ENCODE assay signal across 1 cellular context in genomic region chr10:88990528-88991160, GRCh38.
A peak's percentile ranks its signal among the peaks of the same experiment; 100 is the strongest.
TF ChIP-seq lines count a peak whose summit lies in the region.

FAS (plus strand) TSS chr10:88990798; CDS start chr10:88990877, 79 bp downstream.

TF ChIP-seq in K562, 482 proteins besides CTCF, POLR2A, EP300 and RAD21 (continued from another document):
- TF ChIP-seq ARID4B (CRISPR knock-in tag; IDR thresholded peaks at IDR 0.05) (no peak), POLR2H (tag; IDR thresholded peaks at IDR 0.05; ENCODE audit: low read depth) (no peak), RBFOX2 (IDR thresholded peaks at IDR 0.05; ENCODE audit: low read depth, low read length) (peak; percentile 19; the same call in 1 of the 2 replicates), BHLHE40 (IDR thresholded peaks at IDR 0.05; ENCODE audit: low read length) (no peak), MNT (conservative IDR thresholded peaks at IDR 0.05) (no peak), MGA (IDR thresholded peaks at IDR 0.05) (no peak), EHMT2 (IDR thresholded peaks at IDR 0.05) (no peak), FOXO4 (CRISPR knock-in tag; IDR thresholded peaks at IDR 0.05) (no peak), ZKSCAN8 (CRISPR knock-in tag; IDR thresholded peaks at IDR 0.05) (no peak), CUX1 (CRISPR knock-in tag; IDR thresholded peaks at IDR 0.05) (no peak), ZNF695 (CRISPR knock-in tag; IDR thresholded peaks at IDR 0.05) (no peak), GTF2B (IDR thresholded peaks at IDR 0.05; ENCODE audit: extremely low read depth, insufficient read length) (no peak)
TF ChIP-seq in K562: peak in this region for 2.
